ENCODE assay signal across 24 cellular contexts in genomic region chr3:51282931-51283330, GRCh38.
DNase-seq lines count a peak whose midpoint lies in the region; ATAC-seq, FAIRE-seq and TF ChIP-seq lines count a peak whose summit lies in the region.
"Had no signal": no experiment of that assay in that cellular context is flagged by ENCODE, and none has a peak within 500 bp of the region (broad histone marks: within the 10 kb centered on the region; RNA-seq: fewer than 3 reads in every experiment).

No MANE protein-coding gene starts in this region.

- CTCF ChIA-PET in MCF 10A (lab: Yijun Ruan, JAX) = interaction anchor here (0.7 to 1.6 kb wide), 3 partner anchors 14 to 183 kb away, joined by 3 to 6 read pairs (median 3); no protein-coding TSS in a partner anchor
- CTCF ChIA-PET in activated CD4-positive, alpha-beta T cell treated with anti-CD3 and anti-CD28 coated beads for 36 hours (lab: Charles Lee) = interaction anchor here (0.6 to 1.6 kb wide), 2 partner anchors 13 to 21 kb away, joined by 3 read pairs; no protein-coding TSS in a partner anchor

- intact Hi-C loops in MCF 10A (cut with micrococcal nuclease) (no loop called here), breast epithelium (cut with DNase I; ENCODE audit: low total_unique reads) (no loop called here)
- intact Hi-C loops in activated CD4-positive, alpha-beta T cell treated with anti-CD3 and anti-CD28 coated beads for 36 hours (cut with DNase I, micrococcal nuclease) = no loop called here

- H3K4me3 Mint-ChIP-seq in MCF 10A (ENCODE audit: unreplicated experiment) (no peak overlapping the region), astrocyte (ENCODE audit: unreplicated experiment) (peak overlapping the region; percentile 28), GM23338 (no peak overlapping the region)
- H3K4me3 Mint-ChIP-seq in activated CD4-positive, alpha-beta T cell treated with anti-CD3 and anti-CD28 coated beads for 36 hours = no peak overlapping the region
- H3K4me3 Mint-ChIP-seq: activated CD4-positive, alpha-beta T cell treated with anti-CD3 and anti-CD28 coated beads, Interleukin-2, amount 10 ng/mL, durations not matched to agents 24 days and 14 days; CD4-positive, CD25-positive, alpha-beta regulatory T cell; natural killer cell had no signal

- no peak for TF ChIP-seq POLR2A in breast epithelium (IDR thresholded peaks at IDR 0.05)

- H3K4me1 ChIP-seq in breast epithelium (no peaks in the 10 kb centered on the region), astrocyte (ENCODE audit: insufficient read depth, low read length) (peaks cover 14% of the 10 kb centered on the region), GM23338 (ENCODE audit: insufficient read depth) (no peaks in the 10 kb centered on the region)
- H3K4me1 ChIP-seq: stomach, upper lobe of right lung had no signal

- H4K20me1 ChIP-seq in astrocyte (ENCODE audit: insufficient read depth, low read length) (no peaks in the 10 kb centered on the region), GM23338 (replicated peaks; ENCODE audit: insufficient read depth) (no peaks in the 10 kb centered on the region)

- ATAC-seq in GM23338 = no peak
- ATAC-seq in HG03045 (IDR thresholded peaks at IDR 0.05; ENCODE audit: unreplicated experiment) = no peak
- ATAC-seq in activated CD4-positive, alpha-beta T cell treated with anti-CD3 and anti-CD28 coated beads for 36 hours = no peak
- ATAC-seq: natural killer cell, upper lobe of right lung had no signal

- no peaks in the 10 kb centered on the region for H3K27me3 Mint-ChIP-seq in MCF 10A (ENCODE audit: insufficient read depth, unreplicated experiment)
- H3K27me3 Mint-ChIP-seq in astrocyte (ENCODE audit: low read depth, unreplicated experiment) = no peaks in the 10 kb centered on the region
- H3K27me3 Mint-ChIP-seq in GM23338 (ENCODE audit: insufficient read depth, low read depth, poor library complexity) = no peaks in the 10 kb centered on the region
- H3K27me3 Mint-ChIP-seq in activated CD4-positive, alpha-beta T cell treated with anti-CD3 and anti-CD28 coated beads for 36 hours = no peaks in the 10 kb centered on the region
- H3K27me3 Mint-ChIP-seq: activated CD4-positive, alpha-beta T cell treated with anti-CD3 and anti-CD28 coated beads, Interleukin-2, amount 10 ng/mL, durations not matched to agents 24 days and 14 days; progenitor cell of endocrine pancreas had no signal

- no TSS peak for BruUV-seq in MCF 10A (replicated peaks; lab: Mats Ljungman, UMichigan)

- H2AFZ ChIP-seq in astrocyte (ENCODE audit: low read depth, low read length) (peak overlapping the region; percentile 65), GM23338 (no peak overlapping the region)

- no peaks in the 10 kb centered on the region for H3K36me3 Mint-ChIP-seq in MCF 10A (ENCODE audit: insufficient read depth, unreplicated experiment)
- H3K36me3 Mint-ChIP-seq in astrocyte (ENCODE audit: low read depth, unreplicated experiment) = peaks cover 5% of the 10 kb centered on the region
- peaks cover 41% of the 10 kb centered on the region for H3K36me3 Mint-ChIP-seq in GM23338 (ENCODE audit: low read depth)
- peaks cover 8% of the 10 kb centered on the region for H3K36me3 Mint-ChIP-seq in activated CD4-positive, alpha-beta T cell treated with anti-CD3 and anti-CD28 coated beads for 36 hours (ENCODE audit: low read depth)
- H3K36me3 Mint-ChIP-seq: CD4-positive, CD25-positive, alpha-beta regulatory T cell had no signal

- H3K4me3 ChIP-seq in breast epithelium (no peak overlapping the region), astrocyte (ENCODE audit: insufficient read depth, low read depth, low read length) (no peak overlapping the region), GM23338 (no peak overlapping the region)
- H3K4me3 ChIP-seq: stomach, upper lobe of right lung had no signal

- no peaks in the 10 kb centered on the region for H3K36me3 ChIP-seq in breast epithelium
- H3K36me3 ChIP-seq in astrocyte (ENCODE audit: insufficient read depth, low read length) = no peaks in the 10 kb centered on the region
- peaks cover 4% of the 10 kb centered on the region; the same call in 1 of the 2 replicates for H3K36me3 ChIP-seq in GM23338 (ENCODE audit: insufficient read depth)
- H3K36me3 ChIP-seq: stomach, upper lobe of right lung had no signal

- H3K4me1 Mint-ChIP-seq in MCF 10A (ENCODE audit: insufficient read depth, unreplicated experiment) = no peaks in the 10 kb centered on the region
- H3K4me1 Mint-ChIP-seq in astrocyte (ENCODE audit: low read depth, unreplicated experiment) = peaks cover 11% of the 10 kb centered on the region
- H3K4me1 Mint-ChIP-seq in GM23338 = no peaks in the 10 kb centered on the region
- H3K4me1 Mint-ChIP-seq in activated CD4-positive, alpha-beta T cell treated with anti-CD3 and anti-CD28 coated beads for 36 hours = no peaks in the 10 kb centered on the region
- H3K4me1 Mint-ChIP-seq: activated CD4-positive, alpha-beta T cell treated with anti-CD3 and anti-CD28 coated beads, Interleukin-2, amount 10 ng/mL, durations not matched to agents 24 days and 14 days; CD4-positive, CD25-positive, alpha-beta regulatory T cell; natural killer cell had no signal

- DNase-seq in MCF 10A (ENCODE audit: unreplicated experiment) (no peak), breast epithelium (ENCODE audit: low spot score in 2 of 2) (no peak), astrocyte (ENCODE audit: low read depth) (peak; percentile 81), fibroblast of peridontal ligament (ENCODE audit: extremely low read depth) (peak; percentile 82), AML-193 (lab: John Stamatoyannopoulos, UW) (no peak), GM23338 (ENCODE audit: low spot score) (no peak)
- DNase-seq in activated CD4-positive, alpha-beta T cell treated with anti-CD3 and anti-CD28 coated beads for 36 hours = no peak
- DNase-seq: 8988T; activated CD4-positive, alpha-beta T cell treated with anti-CD3 and anti-CD28 coated beads, Interleukin-2, amount 10 ng/mL, durations not matched to agents 24 days and 14 days; CD4-positive, CD25-positive, alpha-beta regulatory T cell; DMS153; hypothalamus; mesendoderm; natural killer cell; NCI-H1105; NCI-H510A; stimulated activated CD4-positive, alpha-beta T cell treated with anti-CD3 and anti-CD28 coated beads, Interleukin-2, amount 100 ng/mL, for 48 hours; stomach; SW 1271; upper lobe of right lung had no signal

- H3K4me2 ChIP-seq in astrocyte (ENCODE audit: low read length) = peak overlapping the region; percentile 73
- H3K4me2 ChIP-seq in GM23338 = no peak overlapping the region

- peak overlapping the region; percentile 12 for H3K27ac Mint-ChIP-seq in MCF 10A (ENCODE audit: low read depth, unreplicated experiment)
- peak overlapping the region; percentile 82 for H3K27ac Mint-ChIP-seq in astrocyte (ENCODE audit: unreplicated experiment)
- H3K27ac Mint-ChIP-seq in GM23338 = no peak overlapping the region
- H3K27ac Mint-ChIP-seq in activated CD4-positive, alpha-beta T cell treated with anti-CD3 and anti-CD28 coated beads for 36 hours = no peak overlapping the region
- H3K27ac Mint-ChIP-seq: activated CD4-positive, alpha-beta T cell treated with anti-CD3 and anti-CD28 coated beads, Interleukin-2, amount 10 ng/mL, durations not matched to agents 24 days and 14 days; activated T-helper 2 cell treated with anti-CD3 and anti-CD28 coated beads, Interferon-gamma antibody, Interleukin-2, Interleukin-4, amounts not matched to agents 10 μg/mL and 5 μg/mL and 100 μg/mL, durations not matched to agents 14 hours and 24 hours and 36 hours; natural killer cell; progenitor cell of endocrine pancreas had no signal

- no peak overlapping the region for H3K27ac ChIP-seq in breast epithelium
- H3K27ac ChIP-seq in astrocyte (ENCODE audit: low read depth, low read length) = peak overlapping the region; percentile 74
- no peak overlapping the region for H3K27ac ChIP-seq in GM23338 (ENCODE audit: low read depth)
- H3K27ac ChIP-seq: stomach, upper lobe of right lung had no signal

- H3K9me3 Mint-ChIP-seq in MCF 10A (ENCODE audit: unreplicated experiment) (peaks cover 10% of the 10 kb centered on the region), astrocyte (ENCODE audit: unreplicated experiment) (peaks cover 6% of the 10 kb centered on the region), GM23338 (peaks cover 39% of the 10 kb centered on the region)
- peaks cover 14% of the 10 kb centered on the region for H3K9me3 Mint-ChIP-seq in activated CD4-positive, alpha-beta T cell treated with anti-CD3 and anti-CD28 coated beads for 36 hours (ENCODE audit: low read depth)
- H3K9me3 Mint-ChIP-seq: natural killer cell had no signal

- no peak for TF ChIP-seq CTCF in MCF 10A (IDR thresholded peaks at IDR 0.05; ENCODE audit: unreplicated experiment)
- TF ChIP-seq CTCF in breast epithelium (IDR thresholded peaks at IDR 0.05) = no peak
- TF ChIP-seq CTCF in astrocyte (IDR thresholded peaks at IDR 0.05; ENCODE audit: insufficient read depth, low read depth, low read length) = no peak
- TF ChIP-seq CTCF in GM23338 (conservative IDR thresholded peaks at IDR 0.05; ENCODE audit: low read depth in 2 of 2) = no peak

- H3K9me3 ChIP-seq in breast epithelium (peaks cover 0 to 14% of the 10 kb centered on the region in 2 donors), astrocyte (ENCODE audit: insufficient read depth, low read depth, low read length) (no peaks in the 10 kb centered on the region)

- peak; percentile 71 for FAIRE-seq in astrocyte (lab: Jason Lieb, UNC)
- FAIRE-seq: RCC 7860 had no signal

- H3K9ac ChIP-seq in astrocyte (ENCODE audit: low read length) = peak overlapping the region; percentile 52

- H3K79me2 ChIP-seq in astrocyte (ENCODE audit: insufficient read depth, low read length) (no peaks in the 10 kb centered on the region), GM23338 (replicated peaks; ENCODE audit: insufficient read depth) (no peaks in the 10 kb centered on the region)

- POLR2A ChIA-PET in MCF 10A (lab: Yijun Ruan, JAX) = interaction anchor here (1.0 to 1.2 kb wide), 2 partner anchors 62 to 103 kb away, joined by 3 to 6 read pairs; partner anchors contain the start of gene MANF
- POLR2A ChIA-PET in activated CD4-positive, alpha-beta T cell treated with anti-CD3 and anti-CD28 coated beads for 36 hours (lab: Charles Lee) = no interaction called here

- no peaks in the 10 kb centered on the region for H3F3A ChIP-seq in GM23338 (replicated peaks; ENCODE audit: low read depth)

- H3K27me3 ChIP-seq in breast epithelium (no peaks in the 10 kb centered on the region), astrocyte (ENCODE audit: insufficient read depth, low read length) (no peaks in the 10 kb centered on the region), GM23338 (ENCODE audit: insufficient read depth) (no peaks in the 10 kb centered on the region)
- H3K27me3 ChIP-seq: stomach, upper lobe of right lung had no signal

- no peaks in the 10 kb centered on the region for H3K9me2 ChIP-seq in GM23338 (ENCODE audit: insufficient read depth)

Comparison
In these comparisons a context has a peak if more than half of its experiments do, and no peak if none do; other contexts are left out.
1. DNase-seq: peak in astrocyte (single experiment) and fibroblast of peridontal ligament (single experiment); none in MCF 10A (single experiment), breast epithelium (0 of 2), AML-193 (0 of 2), GM23338 (single experiment) and activated CD4-positive, alpha-beta T cell treated with anti-CD3 and anti-CD28 coated beads for 36 hours (single experiment).
2. H3K27ac Mint-ChIP-seq: peak in MCF 10A (single experiment) and astrocyte (single experiment); none in GM23338 (single experiment) and activated CD4-positive, alpha-beta T cell treated with anti-CD3 and anti-CD28 coated beads for 36 hours (single experiment).